In genomic region chr6:30828027-30828962, GRCh38 we compare ENCODE assay signal across 8 cellular contexts.
DNase-seq lines count a peak whose midpoint lies in the region; ATAC-seq and TF ChIP-seq lines count a peak whose summit lies in the region.

No MANE protein-coding gene starts in this region.

- peak overlapping the region; percentile 88 for H3K4me3 Mint-ChIP-seq in activated naive CD4-positive, alpha-beta T cell treated with anti-CD3 and anti-CD28 coated beads, Interleukin-2, amount 50 U/mL, for 24 hours

- TF ChIP-seq CTCF in LNCAP (IDR thresholded peaks at IDR 0.05): peak; percentile 79

- peak overlapping the region in 3 of 5 donors; percentile 30 to 51 (median 35) for H3K9ac ChIP-seq in subcutaneous abdominal adipose tissue (ENCODE audit: low read length in 5 of 5)

- H3K9me3 Mint-ChIP-seq in activated naive CD4-positive, alpha-beta T cell treated with anti-CD3 and anti-CD28 coated beads, Interleukin-2, amount 50 U/mL, for 24 hours: no peaks in the 10 kb centered on the region

- peaks cover 9% of the 10 kb centered on the region for H3K36me3 Mint-ChIP-seq in activated naive CD4-positive, alpha-beta T cell treated with anti-CD3 and anti-CD28 coated beads, Interleukin-2, amount 50 U/mL, for 24 hours

- H3K27me3 Mint-ChIP-seq in activated naive CD4-positive, alpha-beta T cell treated with anti-CD3 and anti-CD28 coated beads, Interleukin-2, amount 50 U/mL, for 24 hours: no peaks in the 10 kb centered on the region

- peak; percentile 98 for ATAC-seq in SK-N-SH treated with all-trans-retinoic acid at 6 μM for 48 hours
- no peak for ATAC-seq in HG03520 (IDR thresholded peaks at IDR 0.05; ENCODE audit: unreplicated experiment)

- H3K27me3 ChIP-seq in subcutaneous abdominal adipose tissue (ENCODE audit: control insufficient read depth in 5 of 5, insufficient read depth in 4 of 5, low read length in 5 of 5): no peaks in the 10 kb centered on the region

- no peaks in the 10 kb centered on the region for H3K36me3 ChIP-seq in subcutaneous abdominal adipose tissue (ENCODE audit: control insufficient read depth in 5 of 5, insufficient read depth in 5 of 5, low read length in 5 of 5)

- peak overlapping the region; percentile 97 for H3K27ac Mint-ChIP-seq in activated naive CD4-positive, alpha-beta T cell treated with anti-CD3 and anti-CD28 coated beads, Interleukin-2, amount 50 U/mL, for 24 hours

- peaks cover 82% of the 10 kb centered on the region for H3K4me1 Mint-ChIP-seq in activated naive CD4-positive, alpha-beta T cell treated with anti-CD3 and anti-CD28 coated beads, Interleukin-2, amount 50 U/mL, for 24 hours

- peaks cover 0 to 19% (median 18%) of the 10 kb centered on the region in 5 donors for H3K4me1 ChIP-seq in subcutaneous abdominal adipose tissue (ENCODE audit: control insufficient read depth in 5 of 5, insufficient read depth in 5 of 5, low read length in 5 of 5)

- peak overlapping the region; percentile 64 for H3K27ac ChIP-seq in subcutaneous abdominal adipose tissue (ENCODE audit: low read depth, low read length)

- no peaks in the 10 kb centered on the region for H3K9me3 ChIP-seq in subcutaneous abdominal adipose tissue (ENCODE audit: control insufficient read depth in 5 of 5, low read length in 5 of 5)

- peak; percentile 62 for DNase-seq in DMS153 treated with DMSO at 0.1 percent for 48 hours (lab: John Stamatoyannopoulos, UW; ENCODE audit: unreplicated experiment)
- peak; percentile 87 for DNase-seq in globus pallidus (ENCODE audit: low spot score)
- peak in 54 of 56 donors; percentile 15 to 92 (median 75) for DNase-seq in nucleus accumbens (lab: John Stamatoyannopoulos, UW)

- peak overlapping the region in 2 of 5 donors; percentile 22 to 28 for H3K4me3 ChIP-seq in subcutaneous abdominal adipose tissue (ENCODE audit: low read depth in 1 of 5, low read length in 5 of 5)

TF ChIP-seq in SK-N-SH treated with all-trans-retinoic acid at 6 μM for 48 hours, 23 proteins besides CTCF, POLR2A, EP300 and RAD21:
- no peak for TF ChIP-seq RARB (CRISPR knock-in tag; IDR thresholded peaks at IDR 0.05)
- no peak for TF ChIP-seq PATZ1 (CRISPR knock-in tag; IDR thresholded peaks at IDR 0.05; ENCODE audit: borderline replicate concordance)
- no peak for TF ChIP-seq ZNF70 (CRISPR knock-in tag; IDR thresholded peaks at IDR 0.05)
- no peak for TF ChIP-seq BACH2 (CRISPR knock-in tag; IDR thresholded peaks at IDR 0.05; ENCODE audit: borderline replicate concordance)
- TF ChIP-seq ZNF8 (CRISPR knock-in tag; IDR thresholded peaks at IDR 0.05): no peak
